In the genomic region with DNA sequence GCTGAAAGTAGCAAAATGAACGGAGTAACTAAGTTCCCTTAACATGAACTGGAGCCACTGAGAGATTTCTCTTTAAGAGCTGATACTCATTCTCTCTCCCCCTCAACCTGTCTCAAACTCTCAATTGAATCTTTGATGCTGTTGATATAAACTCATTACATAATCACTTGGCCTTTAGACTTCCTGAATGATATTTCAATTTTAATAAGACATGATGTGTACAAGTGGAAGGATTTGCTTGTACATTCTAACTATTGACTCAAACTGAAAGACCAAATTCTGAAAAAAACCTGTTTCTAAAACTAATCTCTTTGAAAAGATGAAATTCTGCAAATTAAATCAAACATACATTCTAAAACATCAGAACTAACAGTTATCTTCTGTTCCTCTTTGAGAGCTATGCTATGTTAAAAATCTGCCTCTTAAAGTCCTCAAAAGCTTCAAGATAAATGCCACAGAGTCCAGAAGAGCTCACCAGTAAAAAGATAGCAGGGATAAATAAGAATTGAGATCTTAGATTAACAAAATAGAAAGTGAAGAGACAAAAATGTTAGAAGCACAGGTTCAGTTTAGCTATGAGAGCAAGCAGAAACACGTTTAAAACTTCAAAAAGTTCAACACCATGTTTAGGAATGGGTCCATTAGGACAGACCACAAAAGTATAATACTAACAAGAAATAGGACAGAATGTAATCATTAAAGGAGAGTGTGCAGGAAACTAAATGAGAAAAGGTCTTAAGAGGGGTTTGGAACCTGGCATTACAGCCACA, we compare ENCODE assay signal across 12 cellular contexts. TPM values are rescaled to one million over a fixed set of nuclear protein-coding genes. Genes with fewer than 3 reads are reported as not detected.
DNase-seq lines count a peak whose midpoint lies in the region; ATAC-seq and TF ChIP-seq lines count a peak whose summit lies in the region.
"Had no signal": no experiment of that assay in that cellular context is flagged by ENCODE, and none has a peak within 500 bp of the region (broad histone marks: within the 10 kb centered on the region; RNA-seq: fewer than 3 reads in every experiment).

No MANE protein-coding gene starts in this region.

- peak overlapping the region; percentile 4 for H3K27ac Mint-ChIP-seq in activated CD4-positive, alpha-beta memory T cell treated with anti-CD3 and anti-CD28 coated beads, Interleukin-2, amount 10 ng/mL, durations not matched to agents 7 days and 5 days
- H3K27ac Mint-ChIP-seq: activated CD4-positive, alpha-beta T cell treated with anti-CD3 and anti-CD28 coated beads, Interleukin-2, amount 10 ng/mL, durations not matched to agents 7 days and 5 days had no signal

- H3K36me3 ChIP-seq in cardiac muscle cell = peaks cover 20% of the 10 kb centered on the region
- peaks cover 0 to 80% (median 0%) of the 10 kb centered on the region in 3 donors for H3K36me3 ChIP-seq in esophagus squamous epithelium
- H3K36me3 ChIP-seq in MG63 = peaks cover 4% of the 10 kb centered on the region
- no peaks in the 10 kb centered on the region for H3K36me3 ChIP-seq in aorta (ENCODE audit: control insufficient read depth in 1 of 2, insufficient read depth in 2 of 2, low read length in 1 of 2)

- 57 to 61% methylated on average over 2 of the region's 2 CpGs for WGBS in esophagus squamous epithelium, 2 donors
- 67 to 79% methylated on average over 2 of the region's 2 CpGs for WGBS in aorta, 2 donors

- no peak for TF ChIP-seq POLR2A in esophagus squamous epithelium (IDR thresholded peaks at IDR 0.05)

- CTCF ChIA-PET in activated CD4-positive, alpha-beta memory T cell treated with anti-CD3 and anti-CD28 coated beads, Interleukin-2, amount 10 ng/mL, durations not matched to agents 7 days and 5 days (lab: Charles Lee) = interaction anchor here (0.6 to 1.7 kb wide), 3 partner anchors 74 to 187 kb away, joined by 3 to 5 read pairs (median 5); no protein-coding TSS in a partner anchor

- no peaks in the 10 kb centered on the region for H3K27me3 Mint-ChIP-seq in activated CD4-positive, alpha-beta memory T cell treated with anti-CD3 and anti-CD28 coated beads, Interleukin-2, amount 10 ng/mL, durations not matched to agents 7 days and 5 days
- H3K27me3 Mint-ChIP-seq: activated CD4-positive, alpha-beta T cell treated with anti-CD3 and anti-CD28 coated beads, Interleukin-2, amount 10 ng/mL, durations not matched to agents 7 days and 5 days had no signal

- H3K9me3 Mint-ChIP-seq in activated CD4-positive, alpha-beta memory T cell treated with anti-CD3 and anti-CD28 coated beads, Interleukin-2, amount 10 ng/mL, durations not matched to agents 7 days and 5 days = no peaks in the 10 kb centered on the region
- H3K9me3 Mint-ChIP-seq: activated CD4-positive, alpha-beta T cell treated with anti-CD3 and anti-CD28 coated beads, Interleukin-2, amount 10 ng/mL, durations not matched to agents 7 days and 5 days had no signal

- H3K4me3 ChIP-seq in cardiac muscle cell (no peak overlapping the region), esophagus squamous epithelium (no peak overlapping the region), MG63 (no peak overlapping the region), aorta (ENCODE audit: low read length in 2 of 2) (no peak overlapping the region)
- H3K4me3 ChIP-seq: psoas muscle had no signal

- H3K27me3 ChIP-seq in cardiac muscle cell (no peaks in the 10 kb centered on the region), esophagus squamous epithelium (no peaks in the 10 kb centered on the region), MG63 (no peaks in the 10 kb centered on the region), aorta (ENCODE audit: control insufficient read depth in 1 of 2, insufficient read depth in 2 of 2, low read length in 1 of 2) (no peaks in the 10 kb centered on the region)
- H3K27me3 ChIP-seq: brain microvascular endothelial cell had no signal

- no peak for TF ChIP-seq CTCF in cardiac muscle cell (IDR thresholded peaks at IDR 0.05; ENCODE audit: low read depth, low read length)
- no peak for TF ChIP-seq CTCF in esophagus squamous epithelium (IDR thresholded peaks at IDR 0.05)

- H3K9me3 ChIP-seq in cardiac muscle cell (ENCODE audit: low read depth) (no peaks in the 10 kb centered on the region), esophagus squamous epithelium (no peaks in the 10 kb centered on the region), MG63 (no peaks in the 10 kb centered on the region), aorta (ENCODE audit: control insufficient read depth, low read length) (no peaks in the 10 kb centered on the region)
- H3K9me3 ChIP-seq: psoas muscle had no signal

- POLR2A ChIA-PET in activated CD4-positive, alpha-beta memory T cell treated with anti-CD3 and anti-CD28 coated beads, Interleukin-2, amount 10 ng/mL, durations not matched to agents 7 days and 5 days (lab: Charles Lee) = interaction anchor here (1.1 to 1.5 kb wide), 2 partner anchors 46 to 81 kb away, joined by 3 to 6 read pairs; partner anchors contain the start of gene TNPO3

- H3K4me1 ChIP-seq in cardiac muscle cell (ENCODE audit: low read depth) (peaks cover 23% of the 10 kb centered on the region), esophagus squamous epithelium (peaks cover 0 to 4% (median 0%) of the 10 kb centered on the region in 3 donors), aorta (ENCODE audit: control insufficient read depth in 1 of 2, insufficient read depth in 2 of 2, low read length in 2 of 2) (no peaks in the 10 kb centered on the region)

- H3K27ac ChIP-seq in cardiac muscle cell (peak overlapping the region; percentile 58), esophagus squamous epithelium (no peak overlapping the region), aorta (ENCODE audit: low read depth in 1 of 2, low read length in 2 of 2) (no peak overlapping the region)
- H3K27ac ChIP-seq: brain microvascular endothelial cell, psoas muscle had no signal

- no peak for DNase-seq in cardiac muscle cell (ENCODE audit: low read depth in 1 of 2, low spot score in 1 of 2)
- DNase-seq in left ventricle myocardium superior = no peak
- no peak for DNase-seq in activated CD4-positive, alpha-beta memory T cell treated with anti-CD3 and anti-CD28 coated beads, Interleukin-2, amount 10 ng/mL, durations not matched to agents 7 days and 5 days
- DNase-seq in esophagus squamous epithelium (lab: John Stamatoyannopoulos, UW) = no peak
- DNase-seq in MG63 = no peak
- no peak for DNase-seq in NCI-H187 treated with DMSO at 0.1 percent for 48 hours (lab: John Stamatoyannopoulos, UW)
- DNase-seq in aorta = no peak
- DNase-seq: activated CD4-positive, alpha-beta T cell treated with anti-CD3 and anti-CD28 coated beads, Interleukin-2, amount 10 ng/mL, durations not matched to agents 7 days and 5 days; AML-193; brain microvascular endothelial cell; psoas muscle had no signal

- H3K36me3 Mint-ChIP-seq in activated CD4-positive, alpha-beta memory T cell treated with anti-CD3 and anti-CD28 coated beads, Interleukin-2, amount 10 ng/mL, durations not matched to agents 7 days and 5 days (ENCODE audit: low read depth) = peaks cover 66% of the 10 kb centered on the region

- ATAC-seq in left ventricle myocardium superior (no peak), HG02798 (IDR thresholded peaks at IDR 0.05; ENCODE audit: poor library complexity, unreplicated experiment) (peak; percentile 10), aorta (ENCODE audit: low FRiP score) (no peak)

- intact Hi-C loops in left ventricle myocardium superior (cut with micrococcal nuclease) = no loop called here
- intact Hi-C loops in esophagus squamous epithelium (cut with DNase I) = no loop called here
- intact Hi-C loops in aorta (cut with DNase I) = no loop called here

- H3K4me3 Mint-ChIP-seq in activated CD4-positive, alpha-beta memory T cell treated with anti-CD3 and anti-CD28 coated beads, Interleukin-2, amount 10 ng/mL, durations not matched to agents 7 days and 5 days = no peak overlapping the region
- H3K4me3 Mint-ChIP-seq: activated CD4-positive, alpha-beta T cell treated with anti-CD3 and anti-CD28 coated beads, Interleukin-2, amount 10 ng/mL, durations not matched to agents 7 days and 5 days had no signal

- peaks cover 27% of the 10 kb centered on the region for H3K4me1 Mint-ChIP-seq in activated CD4-positive, alpha-beta memory T cell treated with anti-CD3 and anti-CD28 coated beads, Interleukin-2, amount 10 ng/mL, durations not matched to agents 7 days and 5 days

RNA-seq across cellular contexts. Expression of gene TNPO3, which starts 46.1 kb away (rescaled TPM):
- 26.9 and 31.1 TPM in 2 replicates for total RNA-seq in cardiac muscle cell
- polyA plus RNA-seq in cardiac muscle cell = 21.8 and 32.1 TPM in 2 replicates
- 38.0 TPM for total RNA-seq in left ventricle myocardium superior
- 10 to 100 TPM; 42.7 to 44.4 TPM for total RNA-seq in activated CD4-positive, alpha-beta memory T cell treated with anti-CD3 and anti-CD28 coated beads, Interleukin-2, amount 10 ng/mL, durations not matched to agents 7 days and 5 days
- 10 to 100 TPM; 26.4 to 49.6 (median 39.3) TPM for total RNA-seq in esophagus squamous epithelium
- total RNA-seq in MG63 (2014; rRNA removed; shearing (Covaris generic); ENCODE audit: low replicate concordance) = 23.9 and 24.5 TPM in 2 replicates
- total RNA-seq in aorta = 10 to 100 TPM; 27.2 to 31.4 TPM
- polyA plus RNA-seq in aorta = 10 to 100 TPM; 10.5 to 13.2 TPM
